22 cellular contexts compared by ENCODE assay signal in the genomic region with DNA sequence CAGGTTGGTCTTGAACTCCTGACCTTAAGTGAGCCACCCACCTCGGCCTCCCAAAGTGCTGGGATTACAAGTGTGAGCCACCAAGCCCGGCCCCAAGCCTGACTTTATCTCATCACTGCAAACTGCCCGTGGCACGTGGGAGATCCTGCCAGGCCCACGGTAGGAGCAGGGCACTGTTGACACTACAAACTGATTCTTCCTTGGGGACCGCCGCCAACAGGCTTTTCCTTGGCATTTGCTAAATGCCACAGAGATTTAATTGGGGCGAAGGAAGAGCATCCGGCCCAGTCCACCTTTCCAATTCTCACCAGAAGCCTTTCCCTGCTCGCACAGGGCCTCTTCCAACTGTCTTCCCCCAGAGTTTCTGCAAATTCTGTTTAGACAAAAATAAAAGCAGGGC. TPM values are rescaled to one million over a fixed set of nuclear protein-coding genes. Genes with fewer than 3 reads are reported as not detected.
DNase-seq lines count a peak whose midpoint lies in the region; ATAC-seq, FAIRE-seq and TF ChIP-seq lines count a peak whose summit lies in the region.
"Had no signal": no experiment of that assay in that cellular context is flagged by ENCODE, and none has a peak within 500 bp of the region (broad histone marks: within the 10 kb centered on the region; RNA-seq: fewer than 3 reads in every experiment).

No MANE protein-coding gene starts in this region.

- WGBS in A549 (ENCODE audit: missing lambda C conversion rate) = 79% methylated on average over 10 of the region's 10 CpGs
- whole genome bisulfite sequencing in gastroesophageal sphincter (ENCODE audit: low coverage in 1 of 2), 2 donors = 92% methylated on average over 2 of the region's 10 CpGs; no CpG with 5 or more reads in 1 of the 2 donors
- 88 to 94% (median 92%) methylated on average over 8 to 10 of the region's 10 CpGs for WGBS in spleen, 5 donors

- H3K36me3 ChIP-seq in gastroesophageal sphincter (no peaks in the 10 kb centered on the region), spleen (peaks cover 0 to 4% (median 0%) of the 10 kb centered on the region in 6 donors)
- H3K36me3 ChIP-seq in CD8-positive, alpha-beta T cell (ENCODE audit: insufficient read depth, low read length) = no peaks in the 10 kb centered on the region
- H3K36me3 ChIP-seq: BLaER1, SJSA1 had no signal

- H3K27ac Mint-ChIP-seq in stimulated activated naive B cell treated with anti-CD40 and anti-IgM and Interleukin-4, amounts not matched to agents 10 μg/mL and 1 μg/mL and 100 μg/mL, for 72 hours = peak overlapping the region; percentile 54
- no peak overlapping the region for H3K27ac Mint-ChIP-seq in CD8-positive, alpha-beta T cell

- H3K27me3 Mint-ChIP-seq in stimulated activated naive B cell treated with anti-CD40 and anti-IgM and Interleukin-4, amounts not matched to agents 10 μg/mL and 1 μg/mL and 100 μg/mL, for 72 hours = peaks cover 0 to 6% of the 10 kb centered on the region in 2 donors
- H3K27me3 Mint-ChIP-seq in CD8-positive, alpha-beta T cell (ENCODE audit: low read depth) = no peaks in the 10 kb centered on the region

- H3K9me3 ChIP-seq in A549 (no peaks in the 10 kb centered on the region), gastroesophageal sphincter (no peaks in the 10 kb centered on the region), spleen (no peaks in the 10 kb centered on the region)
- H3K9me3 ChIP-seq in CD8-positive, alpha-beta T cell (ENCODE audit: low read length) = no peaks in the 10 kb centered on the region
- H3K9me3 ChIP-seq: BLaER1, SJSA1 had no signal

- no peak for DNase-seq in A549 (ENCODE audit: low read depth in 1 of 2, low spot score in 1 of 2)
- no peak for DNase-seq in stimulated activated naive B cell treated with anti-CD40 and anti-IgM and Interleukin-4, amounts not matched to agents 10 μg/mL and 1 μg/mL and 100 μg/mL, for 72 hours
- no peak for DNase-seq in NCI-H187 (lab: John Stamatoyannopoulos, UW)
- DNase-seq in CD8-positive, alpha-beta T cell = no peak
- DNase-seq in HPDE6-E6E7 (ENCODE audit: extremely low spot score) = no peak
- DNase-seq in spleen = no peak
- DNase-seq: 8988T, DMS 273 treated with DMSO at 0.1 percent for 48 hours, GF-D8, GM23248, KBM-7, NCI-H1417 treated with DMSO at 0.1 percent for 48 hours, NCI-H2081, NCI-H510A, NCI-H774, PC-3 had no signal

- CTCF ChIA-PET in A549 (lab: Yijun Ruan, JAX) = no interaction called here
- CTCF ChIA-PET in CD8-positive, alpha-beta T cell (lab: Charles Lee) = no interaction called here

- ATAC-seq in A549 = no peak
- ATAC-seq in gastroesophageal sphincter = no peak
- ATAC-seq in stimulated activated naive B cell treated with anti-CD40 and anti-IgM and Interleukin-4, amounts not matched to agents 10 μg/mL and 1 μg/mL and 100 μg/mL, for 72 hours (replicated peaks) = no peak
- ATAC-seq in CD8-positive, alpha-beta T cell = no peak
- ATAC-seq: PC-3 had no signal

- TF ChIP-seq POLR2A in A549 (IDR thresholded peaks at IDR 0.05; ENCODE audit: low read length) (no peak), gastroesophageal sphincter (IDR thresholded peaks at IDR 0.05) (no peak), spleen (IDR thresholded peaks at IDR 0.05) (no peak)

- no peaks in the 10 kb centered on the region for H3K4me1 Mint-ChIP-seq in stimulated activated naive B cell treated with anti-CD40 and anti-IgM and Interleukin-4, amounts not matched to agents 10 μg/mL and 1 μg/mL and 100 μg/mL, for 72 hours
- H3K4me1 Mint-ChIP-seq in CD8-positive, alpha-beta T cell (ENCODE audit: low read depth) = no peaks in the 10 kb centered on the region

- TF ChIP-seq CTCF in A549 (IDR thresholded peaks at IDR 0.05) = no peak
- TF ChIP-seq CTCF in VCaP (conservative IDR thresholded peaks at IDR 0.05) = no peak
- TF ChIP-seq CTCF in gastroesophageal sphincter (IDR thresholded peaks at IDR 0.05) = no peak
- TF ChIP-seq CTCF in CD8-positive, alpha-beta T cell (IDR thresholded peaks at IDR 0.05) = no peak
- no peak for TF ChIP-seq CTCF in spleen (IDR thresholded peaks at IDR 0.05 in 8 of 11, conservative IDR thresholded peaks at IDR 0.05 in 3 of 11)

- POLR2A ChIA-PET in A549 (lab: Yijun Ruan, JAX) = no interaction called here
- POLR2A ChIA-PET in CD8-positive, alpha-beta T cell (lab: Charles Lee) = no interaction called here

- intact Hi-C loops in CD8-positive, alpha-beta T cell (cut with DNase I, micrococcal nuclease) = no loop called here
- intact Hi-C loops in spleen (cut with DNase I; ENCODE audit: low total_unique reads) = no loop called here

- H3K9me3 Mint-ChIP-seq in stimulated activated naive B cell treated with anti-CD40 and anti-IgM and Interleukin-4, amounts not matched to agents 10 μg/mL and 1 μg/mL and 100 μg/mL, for 72 hours = no peaks in the 10 kb centered on the region
- no peaks in the 10 kb centered on the region for H3K9me3 Mint-ChIP-seq in CD8-positive, alpha-beta T cell

- H3K4me1 ChIP-seq in A549 (peaks cover 35% of the 10 kb centered on the region), gastroesophageal sphincter (peaks cover 0 to 67% (median 7%) of the 10 kb centered on the region in 3 donors), spleen (peaks cover 0 to 3% (median 0%) of the 10 kb centered on the region in 6 donors)
- H3K4me1 ChIP-seq in CD8-positive, alpha-beta T cell (ENCODE audit: insufficient read depth, low read length) = no peaks in the 10 kb centered on the region

- FAIRE-seq in A549 (lab: Jason Lieb, UNC) = no peak
- FAIRE-seq: GM12891, GM18507 had no signal

- TF ChIP-seq RAD21 in A549 (conservative IDR thresholded peaks at IDR 0.05 in 1 of 2, IDR thresholded peaks at IDR 0.05 in 1 of 2) = no peak

- H3K4me3 Mint-ChIP-seq in stimulated activated naive B cell treated with anti-CD40 and anti-IgM and Interleukin-4, amounts not matched to agents 10 μg/mL and 1 μg/mL and 100 μg/mL, for 72 hours = no peak overlapping the region
- H3K4me3 Mint-ChIP-seq in CD8-positive, alpha-beta T cell = no peak overlapping the region

- no peaks in the 10 kb centered on the region for H3K27me3 ChIP-seq in gastroesophageal sphincter
- H3K27me3 ChIP-seq in CD8-positive, alpha-beta T cell (ENCODE audit: insufficient read depth, low read length) = no peaks in the 10 kb centered on the region
- H3K27me3 ChIP-seq in spleen (replicated peaks in 1 of 7) = no peaks in the 10 kb centered on the region
- H3K27me3 ChIP-seq: BLaER1, SJSA1 had no signal

- H3K36me3 Mint-ChIP-seq in stimulated activated naive B cell treated with anti-CD40 and anti-IgM and Interleukin-4, amounts not matched to agents 10 μg/mL and 1 μg/mL and 100 μg/mL, for 72 hours = no peaks in the 10 kb centered on the region
- no peaks in the 10 kb centered on the region for H3K36me3 Mint-ChIP-seq in CD8-positive, alpha-beta T cell

- H3K4me2 ChIP-seq in A549 = no peak overlapping the region
- H3K4me2 ChIP-seq: BLaER1 had no signal

- H3K27ac ChIP-seq in A549 (peak overlapping the region; percentile 18 to 45; a peak in 3 of 6 replicates), VCaP (peak overlapping the region; percentile 29), gastroesophageal sphincter (peak overlapping the region in 3 of 4 donors; percentile 47 to 75 (median 54)), spleen (no peak overlapping the region)
- H3K27ac ChIP-seq in CD8-positive, alpha-beta T cell (ENCODE audit: low read depth, low read length) = no peak overlapping the region
- H3K27ac ChIP-seq: BLaER1, GM23248, SJSA1 had no signal

- TF ChIP-seq EP300 in A549 (IDR thresholded peaks at IDR 0.05) (no peak), gastroesophageal sphincter (IDR thresholded peaks at IDR 0.05) (no peak)

- H3K4me3 ChIP-seq in A549 (no peak overlapping the region), gastroesophageal sphincter (no peak overlapping the region), spleen (no peak overlapping the region)
- no peak overlapping the region for H3K4me3 ChIP-seq in CD8-positive, alpha-beta T cell (ENCODE audit: low read depth, low read length)
- H3K4me3 ChIP-seq: BLaER1, GM23248, SJSA1 had no signal

TF ChIP-seq in A549, 52 proteins besides CTCF, POLR2A, EP300 and RAD21:
- TF ChIP-seq GATA3 (IDR thresholded peaks at IDR 0.05; ENCODE audit: borderline replicate concordance) = no peak
TF ChIP-seq in A549: peak in this region for 0.

RNA-seq across cellular contexts. Expression of a gene that starts 11.0 kb away (rescaled TPM):
- polyA plus RNA-seq in A549 (2011; rRNA removed) = 23.3 and 23.6 TPM in 2 replicates
- polyA plus RNA-seq in A549 (2012; cell fraction: cytosol; rRNA removed) = 5.5 and 7.0 TPM in 2 replicates
- polyA plus RNA-seq in A549 (2012; cell fraction: nucleus; rRNA removed) = 7.2 and 9.0 TPM in 2 replicates
- 8.5 to 10.2 TPM (median 9.9 TPM) in 3 replicates for polyA plus RNA-seq in A549 (2017; fragmentation: RNase III; extraction: RNeasy Plus Mini Kit Qiagen cat#74134 plus additional on column Dnase treatment)
- polyA minus RNA-seq in A549 (2011; rRNA and poly(A)+ RNA removed) = 61.2 and 62.6 TPM in 2 replicates
- 10 to 100 TPM; 49.3 to 80.2 (median 57.7) TPM for total RNA-seq in gastroesophageal sphincter
- 1 to 10 TPM in 1 of 2 experiments, under 1 TPM in 1; 0.92 to 1.4 TPM for total RNA-seq in CD8-positive, alpha-beta T cell
- total RNA-seq in spleen = 10 to 100 TPM in 2 of 7 donors, 1 to 10 TPM in 5; 5.7 to 11.5 (median 9.0) TPM
- polyA plus RNA-seq in spleen = 1 to 10 TPM in 1 of 3 donors, under 1 TPM in 2; 0.37 to 1.2 (median 0.76) TPM

RNA-seq across cellular contexts. Expression of a gene that starts 45.1 kb away (rescaled TPM):
- polyA plus RNA-seq in A549 (2011; rRNA removed) (7.6 and 8.5 TPM in 2 replicates), A549 (2017; fragmentation: RNase III; extraction: RNeasy Plus Mini Kit Qiagen cat#74134 plus additional on column Dnase treatment) (2.3 to 3.8 TPM (median 2.5 TPM) in 3 replicates), spleen (under 1 TPM; 0.06 to 0.38 (median 0.37) TPM)
- polyA plus RNA-seq in A549 (2012; cell fraction: cytosol; rRNA removed) = 2.0 and 2.2 TPM in 2 replicates
- polyA plus RNA-seq in A549 (2012; cell fraction: nucleus; rRNA removed) = 12.2 and 12.8 TPM in 2 replicates
- polyA minus RNA-seq in A549 (2011; rRNA and poly(A)+ RNA removed) = 3.7 and 4.1 TPM in 2 replicates
- total RNA-seq in gastroesophageal sphincter (not detected), spleen (1 to 10 TPM in 2 of 7 donors, under 1 TPM in 5; 0.20 to 2.3 (median 0.47) TPM)
- under 1 TPM; 0.08 to 0.41 TPM for total RNA-seq in CD8-positive, alpha-beta T cell
- total RNA-seq: GM23248 had no signal
- polyA plus RNA-seq: GM23248 had no signal

Comparison
In these comparisons a context has a peak if more than half of its experiments do, and no peak if none do; other contexts are left out.
1. H3K27ac ChIP-seq: peak in A549 (2 of 2), VCaP (single experiment) and gastroesophageal sphincter (3 of 4); none in CD8-positive, alpha-beta T cell (single experiment) and spleen (0 of 8).
2. RNA of a gene that starts 11.0 kb away (total RNA-seq): 49.3 to 80.2 TPM in gastroesophageal sphincter; 5.7 to 11.5 TPM in spleen and 0.92 to 1.4 TPM in CD8-positive, alpha-beta T cell; every median in the first group is over 4 times any median in the second.